17 cellular contexts compared by ENCODE assay signal in genomic region chr7:83588602-83589240, GRCh38.
DNase-seq lines count a peak whose midpoint lies in the region; ATAC-seq and TF ChIP-seq lines count a peak whose summit lies in the region.
"Had no signal": no experiment of that assay in that cellular context is flagged by ENCODE, and none has a peak within 500 bp of the region (broad histone marks: within the 10 kb centered on the region; RNA-seq: fewer than 3 reads in every experiment).

No MANE protein-coding gene starts in this region.

- no peaks in the 10 kb centered on the region for H3K27me3 ChIP-seq in smooth muscle cell (ENCODE audit: low read depth)
- no peaks in the 10 kb centered on the region for H3K27me3 ChIP-seq in CD8-positive, alpha-beta T cell (ENCODE audit: insufficient read depth, low read length)
- H3K27me3 ChIP-seq in Peyer's patch, result no peaks in the 10 kb centered on the region

- no peak for ATAC-seq in CD8-positive, alpha-beta T cell

- no peaks in the 10 kb centered on the region for H3K4me1 ChIP-seq in smooth muscle cell (ENCODE audit: low read depth)
- H3K4me1 ChIP-seq in CD8-positive, alpha-beta T cell (ENCODE audit: insufficient read depth, low read length), result no peaks in the 10 kb centered on the region
- H3K4me1 ChIP-seq in Peyer's patch, result no peaks in the 10 kb centered on the region

- H3K79me2 ChIP-seq in smooth muscle cell (ENCODE audit: low read depth), result no peaks in the 10 kb centered on the region

- POLR2A ChIA-PET in CD8-positive, alpha-beta T cell (lab: Charles Lee), result no interaction called here

- no peak for TF ChIP-seq POLR2A in Peyer's patch (IDR thresholded peaks at IDR 0.05)

- H3K36me3 Mint-ChIP-seq in CD8-positive, alpha-beta T cell, result no peaks in the 10 kb centered on the region
- H3K36me3 Mint-ChIP-seq: CD4-positive, alpha-beta memory T cell had no signal

- no peak for TF ChIP-seq CTCF in foreskin fibroblast (IDR thresholded peaks at IDR 0.05; ENCODE audit: low read depth, low read length)
- no peak for TF ChIP-seq CTCF in smooth muscle cell (IDR thresholded peaks at IDR 0.05; ENCODE audit: borderline replicate concordance, insufficient read depth, poor library complexity, severe bottlenecking)
- no peak for TF ChIP-seq CTCF in CD8-positive, alpha-beta T cell (IDR thresholded peaks at IDR 0.05)
- TF ChIP-seq CTCF in Peyer's patch (IDR thresholded peaks at IDR 0.05), result no peak

- no peak overlapping the region for H3K4me2 ChIP-seq in smooth muscle cell
- H3K4me2 ChIP-seq: KMS-11 had no signal

- no peak overlapping the region for H3K9ac ChIP-seq in smooth muscle cell (ENCODE audit: low read depth)
- H3K9ac ChIP-seq: KMS-11 had no signal

- DNase-seq in Daoy (ENCODE audit: low read depth) (peak; percentile 6), NCI-H524 (lab: John Stamatoyannopoulos, UW) (peak; percentile 15 to 65), SK-N-DZ (ENCODE audit: low spot score) (peak; percentile 63), foreskin fibroblast (peak; percentile 12 to 46), smooth muscle cell (lab: John Stamatoyannopoulos, UW; ENCODE audit: unreplicated experiment) (no peak), germinal center (ENCODE audit: low spot score) (no peak), Peyer's patch (no peak)
- DNase-seq in CD8-positive, alpha-beta T cell, result no peak
- DNase-seq: CD4-positive, alpha-beta memory T cell; H9; NCI-H1092 treated with DMSO at 0.1 percent for 48 hours; NCI-H1694; NCI-H2107; NCI-H2227 treated with DMSO at 0.1 percent for 48 hours; NCI-H526 treated with DMSO at 0.1 percent for 48 hours; OCI-M1 had no signal

- H3K9me3 ChIP-seq in smooth muscle cell (replicated peaks; ENCODE audit: low read depth) (no peaks in the 10 kb centered on the region), Peyer's patch (no peaks in the 10 kb centered on the region)
- H3K9me3 ChIP-seq in CD8-positive, alpha-beta T cell (ENCODE audit: low read length), result no peaks in the 10 kb centered on the region

- H2AFZ ChIP-seq in smooth muscle cell (ENCODE audit: low read depth), result no peak overlapping the region

- no peaks in the 10 kb centered on the region for H3F3A ChIP-seq in smooth muscle cell (ENCODE audit: low read depth)

- no peak overlapping the region for H3K4me3 Mint-ChIP-seq in CD8-positive, alpha-beta T cell
- H3K4me3 Mint-ChIP-seq: CD4-positive, alpha-beta memory T cell; H9 had no signal

- no peaks in the 10 kb centered on the region for H3K27me3 Mint-ChIP-seq in CD8-positive, alpha-beta T cell (ENCODE audit: low read depth)
- H3K27me3 Mint-ChIP-seq: CD4-positive, alpha-beta memory T cell had no signal

- no peak overlapping the region for H3K27ac Mint-ChIP-seq in CD8-positive, alpha-beta T cell
- H3K27ac Mint-ChIP-seq: CD4-positive, alpha-beta memory T cell; H9 had no signal

- CTCF ChIA-PET in CD8-positive, alpha-beta T cell (lab: Charles Lee), result no interaction called here

- 85% methylated on average over 4 of the region's 4 CpGs for WGBS in smooth muscle cell (ENCODE audit: low lambda C conversion rate)

- no peaks in the 10 kb centered on the region for H3K9me3 Mint-ChIP-seq in CD8-positive, alpha-beta T cell
- H3K9me3 Mint-ChIP-seq: H9 had no signal

- H3K27ac ChIP-seq in smooth muscle cell (ENCODE audit: low read depth) (no peak overlapping the region), Peyer's patch (no peak overlapping the region)
- H3K27ac ChIP-seq in CD8-positive, alpha-beta T cell (ENCODE audit: low read depth, low read length), result no peak overlapping the region
- H3K27ac ChIP-seq: KMS-11 had no signal

- H3K36me3 ChIP-seq in smooth muscle cell (ENCODE audit: low read depth) (no peaks in the 10 kb centered on the region), Peyer's patch (no peaks in the 10 kb centered on the region)
- no peaks in the 10 kb centered on the region for H3K36me3 ChIP-seq in CD8-positive, alpha-beta T cell (ENCODE audit: insufficient read depth, low read length)

- intact Hi-C loops in CD8-positive, alpha-beta T cell (cut with DNase I, micrococcal nuclease), result no loop called here

- H3K4me3 ChIP-seq in foreskin fibroblast (ENCODE audit: low read depth in 1 of 2, low read length in 2 of 2), result no peak overlapping the region
- H3K4me3 ChIP-seq in smooth muscle cell, result no peak overlapping the region
- H3K4me3 ChIP-seq in CD8-positive, alpha-beta T cell (ENCODE audit: low read depth, low read length), result no peak overlapping the region
- H3K4me3 ChIP-seq in Peyer's patch, result no peak overlapping the region

- H3K4me1 Mint-ChIP-seq in CD8-positive, alpha-beta T cell (ENCODE audit: low read depth), result no peaks in the 10 kb centered on the region
- H3K4me1 Mint-ChIP-seq: CD4-positive, alpha-beta memory T cell; H9 had no signal

- H4K20me1 ChIP-seq in smooth muscle cell (ENCODE audit: low read depth), result no peaks in the 10 kb centered on the region

Comparison
In these comparisons a context has a peak if more than half of its experiments do, and no peak if none do; other contexts are left out.
1. DNase-seq: peak in Daoy (single experiment), NCI-H524 (2 of 2), SK-N-DZ (single experiment) and foreskin fibroblast (2 of 2); none in smooth muscle cell (single experiment), CD8-positive, alpha-beta T cell (0 of 7), germinal center (single experiment) and Peyer's patch (0 of 3).